Comparison of ENCODE assay signal across 16 cellular contexts in genomic region chr14:95725685-95726336, GRCh38. TPM values are rescaled to one million over a fixed set of nuclear protein-coding genes. Genes with fewer than 3 reads are reported as not detected.
DNase-seq lines count a peak whose midpoint lies in the region; ATAC-seq and TF ChIP-seq lines count a peak whose summit lies in the region.
"Had no signal": no experiment of that assay in that cellular context is flagged by ENCODE, and none has a peak within 500 bp of the region (broad histone marks: within the 10 kb centered on the region; RNA-seq: fewer than 3 reads in every experiment).

No MANE protein-coding gene starts in this region.

- H3K9me3 Mint-ChIP-seq in T-helper 2 cell treated with Interferon-gamma antibody and Interleukin-4, amounts not matched to agents 5 μg/mL and 100 μg/mL, for 36 hours = no peaks in the 10 kb centered on the region

- H3K4me1 Mint-ChIP-seq in T-helper 2 cell treated with Interferon-gamma antibody and Interleukin-4, amounts not matched to agents 5 μg/mL and 100 μg/mL, for 36 hours (ENCODE audit: low read depth) = no peaks in the 10 kb centered on the region
- H3K4me1 Mint-ChIP-seq: activated CD4-positive, alpha-beta T cell treated with anti-CD3 and anti-CD28 coated beads for 36 hours had no signal

- no peak overlapping the region for H4K8ac ChIP-seq in trophoblast cell (ENCODE audit: low read depth, low read length)

- H2AFZ ChIP-seq in trophoblast cell (ENCODE audit: insufficient read depth, low read length, poor library complexity) = no peak overlapping the region

- H3K4me2 ChIP-seq in trophoblast cell (ENCODE audit: low read length) = no peak overlapping the region

- peak; percentile 81 for DNase-seq in GM12865 (ENCODE audit: low read depth)
- no peak for DNase-seq in foreskin keratinocyte
- no peak for DNase-seq in medulla oblongata (ENCODE audit: extremely low spot score)
- DNase-seq in T-helper 2 cell treated with Interferon-gamma antibody and Interleukin-4, amounts not matched to agents 5 μg/mL and 100 μg/mL, for 36 hours (ENCODE audit: low spot score) = no peak
- DNase-seq in trophoblast cell = no peak
- DNase-seq: activated CD4-positive, alpha-beta T cell treated with anti-CD3 and anti-CD28 coated beads for 36 hours; activated naive CD4-positive, alpha-beta T cell treated with Interleukin-2 at 50 U/mL for 16 hours; cortex of kidney; foreskin fibroblast; NCI-H2107; SHP77 had no signal

- no peak overlapping the region for H3K4me3 ChIP-seq in GM12865 (ENCODE audit: low read depth, low read length)
- H3K4me3 ChIP-seq in trophoblast cell (ENCODE audit: low read depth, low read length) = no peak overlapping the region

- H3K27ac ChIP-seq in foreskin keratinocyte = no peak overlapping the region
- no peak overlapping the region for H3K27ac ChIP-seq in trophoblast cell (ENCODE audit: low read depth, low read length)

- TF ChIP-seq CTCF in GM12865 (IDR thresholded peaks at IDR 0.05; ENCODE audit: insufficient read depth, low read depth, low read length, missing control alignments) (no peak), foreskin keratinocyte (conservative IDR thresholded peaks at IDR 0.05) (no peak)

- H3K27me3 ChIP-seq in foreskin keratinocyte (no peaks in the 10 kb centered on the region), trophoblast cell (ENCODE audit: insufficient read depth, low read length) (no peaks in the 10 kb centered on the region)

- H3K79me1 ChIP-seq in trophoblast cell (ENCODE audit: low read length) = no peaks in the 10 kb centered on the region

- no peak overlapping the region for H3K18ac ChIP-seq in trophoblast cell (ENCODE audit: low read length)

- H3K27ac Mint-ChIP-seq in T-helper 2 cell treated with Interferon-gamma antibody and Interleukin-4, amounts not matched to agents 5 μg/mL and 100 μg/mL, for 36 hours = no peak overlapping the region
- H3K27ac Mint-ChIP-seq: activated CD4-positive, alpha-beta T cell treated with anti-CD3 and anti-CD28 coated beads for 36 hours had no signal

- no peaks in the 10 kb centered on the region for H3K9me3 ChIP-seq in trophoblast cell (ENCODE audit: insufficient read depth, low read depth, low read length)

- H3K14ac ChIP-seq in trophoblast cell (ENCODE audit: low read length) = no peak overlapping the region

- no peak overlapping the region for H3K4me3 Mint-ChIP-seq in T-helper 2 cell treated with Interferon-gamma antibody and Interleukin-4, amounts not matched to agents 5 μg/mL and 100 μg/mL, for 36 hours
- H3K4me3 Mint-ChIP-seq: activated CD4-positive, alpha-beta T cell treated with anti-CD3 and anti-CD28 coated beads for 36 hours had no signal

- no peaks in the 10 kb centered on the region for H3K36me3 ChIP-seq in trophoblast cell (ENCODE audit: control insufficient read depth in 1 of 2, insufficient read depth in 2 of 2, low read length in 2 of 2)

- no peak overlapping the region for H4K12ac ChIP-seq in trophoblast cell (ENCODE audit: low read depth, low read length)

- H3K27me3 Mint-ChIP-seq in T-helper 2 cell treated with Interferon-gamma antibody and Interleukin-4, amounts not matched to agents 5 μg/mL and 100 μg/mL, for 36 hours (ENCODE audit: low read depth) = peaks cover 8% of the 10 kb centered on the region

- no peak overlapping the region for H4K91ac ChIP-seq in trophoblast cell (ENCODE audit: low read depth, low read length)

- WGBS in trophoblast cell (ENCODE audit: extremely low coverage, insufficient coverage, insufficient read length) = no CpG with 5 or more reads among the region's 5 CpGs

- no peak overlapping the region for H3K4ac ChIP-seq in trophoblast cell (ENCODE audit: low read depth, low read length)

- no peak overlapping the region for H2BK12ac ChIP-seq in trophoblast cell (ENCODE audit: low read length)

- H3K4me1 ChIP-seq in foreskin keratinocyte (no peaks in the 10 kb centered on the region), trophoblast cell (ENCODE audit: control insufficient read depth in 1 of 2, insufficient read depth in 2 of 2, low read length in 2 of 2) (no peaks in the 10 kb centered on the region)

- H2BK120ac ChIP-seq in trophoblast cell (ENCODE audit: insufficient read depth, low read length, poor library complexity) = no peak overlapping the region

- H3K79me2 ChIP-seq in trophoblast cell (ENCODE audit: control insufficient read depth, insufficient read depth, low read length, poor library complexity) = no peaks in the 10 kb centered on the region

- H2BK5ac ChIP-seq in trophoblast cell (ENCODE audit: low read depth, low read length, poor library complexity) = no peak overlapping the region

- no peaks in the 10 kb centered on the region for H3K36me3 Mint-ChIP-seq in T-helper 2 cell treated with Interferon-gamma antibody and Interleukin-4, amounts not matched to agents 5 μg/mL and 100 μg/mL, for 36 hours (ENCODE audit: low read depth)

- H3K9ac ChIP-seq in trophoblast cell (ENCODE audit: low read length) = no peak overlapping the region

- ATAC-seq in GM19324 (IDR thresholded peaks at IDR 0.05; ENCODE audit: low FRiP score, unreplicated experiment) (peak; percentile 84), HG02678 (IDR thresholded peaks at IDR 0.05; ENCODE audit: unreplicated experiment) (peak; percentile 87), HG03442 (IDR thresholded peaks at IDR 0.05; ENCODE audit: unreplicated experiment) (peak; percentile 69), foreskin keratinocyte (no peak)
- ATAC-seq: activated CD4-positive, alpha-beta T cell treated with anti-CD3 and anti-CD28 coated beads for 36 hours had no signal

- no peak overlapping the region for H3K23ac ChIP-seq in trophoblast cell (ENCODE audit: low read length)

- no peak overlapping the region for H2AK5ac ChIP-seq in trophoblast cell (ENCODE audit: low read length)

RNA-seq across cellular contexts. Expression of gene TCL1A, which starts 11.9 kb away (rescaled TPM):
- total RNA-seq in foreskin keratinocyte = not detected in 2 replicates
- not detected in 2 replicates for polyA plus RNA-seq in foreskin keratinocyte
- polyA plus RNA-seq in trophoblast cell (2013) = not detected in 2 replicates
- total RNA-seq: activated CD4-positive, alpha-beta T cell treated with anti-CD3 and anti-CD28 coated beads for 36 hours; pulmonary artery endothelial cell had no signal

RNA-seq across cellular contexts. Expression of gene TCL1B, which starts 39.6 kb away (rescaled TPM):
- total RNA-seq in foreskin keratinocyte = not detected in 2 replicates
- not detected in 2 replicates for polyA plus RNA-seq in foreskin keratinocyte
- 31.6 and 34.0 TPM in 2 replicates for polyA plus RNA-seq in trophoblast cell (2013)
- total RNA-seq: activated CD4-positive, alpha-beta T cell treated with anti-CD3 and anti-CD28 coated beads for 36 hours; pulmonary artery endothelial cell had no signal
- polyA plus RNA-seq: liver had no signal
